ENCODE assay signal across 8 cellular contexts in genomic region chr17:81926451-81927144, GRCh38. TPM values are rescaled to one million over a fixed set of nuclear protein-coding genes. Genes with fewer than 3 reads are reported as not detected.
DNase-seq lines count a peak whose midpoint lies in the region; ATAC-seq and TF ChIP-seq lines count a peak whose summit lies in the region.

No MANE protein-coding gene starts in this region.

- DNase-seq in activated gamma-delta T cell treated with Interleukin-2 at 50 U/mL for 16 hours = peak; percentile 45
- DNase-seq in activated gamma-delta T cell (lab: John Stamatoyannopoulos, UW) = no peak
- DNase-seq in SJSA1 (ENCODE audit: low read depth in 1 of 2, low spot score in 2 of 2) = peak; percentile 77 to 90
- peak; percentile 54 to 90 for DNase-seq in activated naive CD4-positive, alpha-beta T cell treated with anti-CD3 and anti-CD28 coated beads, Interleukin-2, amount 50 U/mL, for 72 hours (ENCODE audit: low spot score in 2 of 2)
- peak; percentile 42 for DNase-seq in glomerular endothelial cell (ENCODE audit: extremely low read depth, low read depth, low spot score)
- DNase-seq in osteocyte (ENCODE audit: extremely low spot score, unreplicated experiment) = no peak
- DNase-seq in upper lobe of left lung = peak; percentile 88 to 90

- no peaks in the 10 kb centered on the region for H3K9me3 Mint-ChIP-seq in activated naive CD4-positive, alpha-beta T cell treated with anti-CD3 and anti-CD28 coated beads, Interleukin-2, amount 50 U/mL, for 72 hours
- no peaks in the 10 kb centered on the region for H3K9me3 Mint-ChIP-seq in osteocyte (ENCODE audit: unreplicated experiment)

- H3K36me3 Mint-ChIP-seq in activated naive CD4-positive, alpha-beta T cell treated with anti-CD3 and anti-CD28 coated beads, Interleukin-2, amount 50 U/mL, for 72 hours = no peaks in the 10 kb centered on the region
- H3K36me3 Mint-ChIP-seq in osteocyte (ENCODE audit: unreplicated experiment) = peaks cover 2% of the 10 kb centered on the region

- peaks cover 51% of the 10 kb centered on the region for H3K4me1 Mint-ChIP-seq in osteocyte (ENCODE audit: unreplicated experiment)

- TF ChIP-seq EP300 in upper lobe of left lung (IDR thresholded peaks at IDR 0.05) = no peak

- H3K4me3 Mint-ChIP-seq in osteocyte (ENCODE audit: unreplicated experiment) = peak overlapping the region; percentile 88

- H3K36me3 ChIP-seq in SJSA1 (peaks cover 17% of the 10 kb centered on the region), upper lobe of left lung (peaks cover 8 to 14% (median 10%) of the 10 kb centered on the region in 4 donors)

- TF ChIP-seq CTCF in osteocyte (IDR thresholded peaks at IDR 0.05) (no peak), upper lobe of left lung (IDR thresholded peaks at IDR 0.05) (peak in 1 of 6 experiments; percentile 4)

- no peaks in the 10 kb centered on the region for H3K27me3 ChIP-seq in SJSA1 (replicated peaks)
- peaks cover 0 to 10% (median 1%) of the 10 kb centered on the region in 4 donors for H3K27me3 ChIP-seq in upper lobe of left lung

- H3K9me3 ChIP-seq in SJSA1 (replicated peaks) = no peaks in the 10 kb centered on the region
- no peaks in the 10 kb centered on the region for H3K9me3 ChIP-seq in upper lobe of left lung

- H3K4me1 ChIP-seq in SJSA1 (replicated peaks) (peaks cover 33% of the 10 kb centered on the region), upper lobe of left lung (peaks cover 38 to 66% (median 60%) of the 10 kb centered on the region in 4 donors)

- peak overlapping the region; percentile 95 for H3K27ac ChIP-seq in SJSA1
- peak overlapping the region; percentile 94 to 99 (median 96) for H3K27ac ChIP-seq in upper lobe of left lung

- H3K27me3 Mint-ChIP-seq in osteocyte (ENCODE audit: unreplicated experiment) = no peaks in the 10 kb centered on the region

- peak overlapping the region; percentile 91 for H3K4me3 ChIP-seq in SJSA1
- H3K4me3 ChIP-seq in upper lobe of left lung = peak overlapping the region; percentile 76 to 100 (median 100)

- TF ChIP-seq POLR2A in upper lobe of left lung (IDR thresholded peaks at IDR 0.05) = peak in 1 of 4 donors; percentile 62

- WGBS in upper lobe of left lung, 2 donors = 0 to 1% methylated on average over 5 to 28 of the region's 44 CpGs

- ATAC-seq in HG03442 (IDR thresholded peaks at IDR 0.05; ENCODE audit: unreplicated experiment) = peak; percentile 19
- ATAC-seq in activated naive CD4-positive, alpha-beta T cell treated with anti-CD3 and anti-CD28 coated beads, Interleukin-2, amount 50 U/mL, for 72 hours = peak; percentile 42 to 64
- ATAC-seq in upper lobe of left lung (ENCODE audit: low FRiP score in 2 of 2) = peak; percentile 71 to 75

- H3K27ac Mint-ChIP-seq in activated naive CD4-positive, alpha-beta T cell treated with anti-CD3 and anti-CD28 coated beads, Interleukin-2, amount 50 U/mL, for 72 hours = peak overlapping the region; percentile 89 to 96
- peak overlapping the region; percentile 95 for H3K27ac Mint-ChIP-seq in osteocyte (ENCODE audit: unreplicated experiment)

RNA-seq across cellular contexts. Expression of gene MAFG, which starts 0.9 kb away (rescaled TPM):
- 25.2 and 30.9 TPM in 2 replicates for total RNA-seq in SJSA1 (2014; rRNA removed; shearing (Covaris generic))
- 10 to 100 TPM; 19.6 to 35.2 TPM for total RNA-seq in activated naive CD4-positive, alpha-beta T cell treated with anti-CD3 and anti-CD28 coated beads, Interleukin-2, amount 50 U/mL, for 72 hours
- total RNA-seq in glomerular endothelial cell (20.4 and 34.4 TPM in 2 replicates), osteocyte (34.7 and 35.6 TPM in 2 replicates), upper lobe of left lung (10 to 100 TPM; 23.0 to 46.4 (median 28.8) TPM)

RNA-seq across cellular contexts. Expression of gene SIRT7, which starts 8.6 kb away (rescaled TPM):
- total RNA-seq in SJSA1 (2014; rRNA removed; shearing (Covaris generic)) = 23.9 and 34.7 TPM in 2 replicates
- 10 to 100 TPM; 35.7 to 43.7 TPM for total RNA-seq in activated naive CD4-positive, alpha-beta T cell treated with anti-CD3 and anti-CD28 coated beads, Interleukin-2, amount 50 U/mL, for 72 hours
- total RNA-seq in glomerular endothelial cell = 22.7 and 33.2 TPM in 2 replicates
- 18.8 and 20.9 TPM in 2 replicates for total RNA-seq in osteocyte
- total RNA-seq in upper lobe of left lung = 10 to 100 TPM; 35.7 to 87.0 (median 39.7) TPM

RNA-seq across cellular contexts. Expression of gene PYCR1, which starts 10.5 kb away (rescaled TPM):
- total RNA-seq in SJSA1 (2014; rRNA removed; shearing (Covaris generic)) = 67.3 and 83.5 TPM in 2 replicates
- total RNA-seq in activated naive CD4-positive, alpha-beta T cell treated with anti-CD3 and anti-CD28 coated beads, Interleukin-2, amount 50 U/mL, for 72 hours = 10 to 100 TPM; 30.3 to 75.1 TPM
- total RNA-seq in glomerular endothelial cell = 67.3 and 97.0 TPM in 2 replicates
- total RNA-seq in osteocyte = 123 and 128 TPM in 2 replicates
- total RNA-seq in upper lobe of left lung = 10 to 100 TPM in 4 of 6 donors, 1 to 10 TPM in 2; 8.4 to 42.4 (median 14.6) TPM

RNA-seq across cellular contexts. Expression of gene PCYT2, which starts 15.4 kb away (rescaled TPM):
- total RNA-seq in SJSA1 (2014; rRNA removed; shearing (Covaris generic)) = 68.8 and 74.2 TPM in 2 replicates
- 10 to 100 TPM; 16.4 to 20.1 TPM for total RNA-seq in activated naive CD4-positive, alpha-beta T cell treated with anti-CD3 and anti-CD28 coated beads, Interleukin-2, amount 50 U/mL, for 72 hours
- total RNA-seq in glomerular endothelial cell (36.6 and 62.9 TPM in 2 replicates), osteocyte (33.2 and 38.0 TPM in 2 replicates), upper lobe of left lung (10 to 100 TPM; 29.1 to 63.1 (median 52.2) TPM)

RNA-seq across cellular contexts. Expression of gene MYADML2, which starts 20.4 kb away (rescaled TPM):
- total RNA-seq in SJSA1 (2014; rRNA removed; shearing (Covaris generic)) = not detected in 2 replicates
- total RNA-seq in activated naive CD4-positive, alpha-beta T cell treated with anti-CD3 and anti-CD28 coated beads, Interleukin-2, amount 50 U/mL, for 72 hours = not detected
- total RNA-seq in glomerular endothelial cell (not detected in 2 replicates), osteocyte (not detected in 2 replicates), upper lobe of left lung (not detected)

Comparison
In these comparisons a context has a peak if more than half of its experiments do, and no peak if none do; other contexts are left out.
1. DNase-seq: peak in activated gamma-delta T cell treated with Interleukin-2 at 50 U/mL for 16 hours (single experiment), SJSA1 (2 of 2), activated naive CD4-positive, alpha-beta T cell treated with anti-CD3 and anti-CD28 coated beads, Interleukin-2, amount 50 U/mL, for 72 hours (2 of 2), glomerular endothelial cell (single experiment) and upper lobe of left lung (2 of 2); none in activated gamma-delta T cell (single experiment) and osteocyte (single experiment).
2. ATAC-seq: peak in every context shown above with its lines; median percentile 73 in upper lobe of left lung; 53 in activated naive CD4-positive, alpha-beta T cell treated with anti-CD3 and anti-CD28 coated beads, Interleukin-2, amount 50 U/mL, for 72 hours; 19 in HG03442.